21 cellular contexts compared by ENCODE assay signal in the genomic region with DNA sequence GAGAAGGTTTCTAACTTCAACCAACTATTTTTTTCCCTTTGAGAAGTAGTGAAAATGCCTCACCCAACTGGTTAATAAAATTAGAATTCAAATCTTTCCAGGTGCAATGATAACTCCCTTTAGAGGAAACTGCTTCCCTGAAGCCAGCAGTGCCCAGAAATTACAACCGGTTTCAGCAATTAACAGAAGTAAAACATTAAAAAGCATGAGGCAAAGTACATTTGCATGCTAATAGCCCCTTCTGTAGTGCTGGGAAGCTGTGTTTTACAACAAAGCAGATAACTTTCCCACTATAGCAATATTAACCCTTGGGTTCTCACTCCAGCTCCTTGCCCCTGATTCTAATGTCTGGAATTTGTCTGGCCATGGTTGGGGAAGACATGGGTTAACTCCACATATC.
"Had no signal": no experiment of that assay in that cellular context is flagged by ENCODE, and none has a peak within 500 bp of the region (broad histone marks: within the 10 kb centered on the region; RNA-seq: fewer than 3 reads in every experiment).

No MANE protein-coding gene starts in this region.

- H3K4me3 Mint-ChIP-seq: activated CD4-positive, alpha-beta memory T cell treated with anti-CD3 and anti-CD28 coated beads for 36 hours; activated naive CD8-positive, alpha-beta T cell; activated T-helper 1 cell treated with anti-CD3 and anti-CD28 coated beads, Interleukin-12 subunit alpha, Interleukin-12 subunit beta, Interleukin-2, Interleukin-4 antibody, amounts not matched to agents 30 ng/mL and 10 ng/mL and 1 ng/mL, durations not matched to agents 14 hours and 24 hours and 36 hours; effector memory CD8-positive, alpha-beta T cell; nephron progenitor cell had no signal

- H3K27ac ChIP-seq: cardiac muscle cell, tibial artery, VCaP had no signal

- H3K9me3 Mint-ChIP-seq: activated T-helper 1 cell treated with anti-CD3 and anti-CD28 coated beads, Interleukin-12 subunit alpha, Interleukin-12 subunit beta, Interleukin-2, Interleukin-4 antibody, amounts not matched to agents 30 ng/mL and 10 ng/mL and 1 ng/mL, durations not matched to agents 14 hours and 24 hours and 36 hours; nephron progenitor cell had no signal

- H3K36me3 Mint-ChIP-seq: activated CD4-positive, alpha-beta memory T cell treated with anti-CD3 and anti-CD28 coated beads for 36 hours; activated naive CD8-positive, alpha-beta T cell had no signal

- DNase-seq: activated CD4-positive, alpha-beta memory T cell treated with anti-CD3 and anti-CD28 coated beads for 36 hours; activated gamma-delta T cell treated with Interleukin-2 at 50 U/mL for 16 hours; activated T-cell treated with anti-CD3 and anti-CD28 coated beads for 4 hours; dermis blood vessel endothelial cell; effector memory CD8-positive, alpha-beta T cell; foreskin fibroblast; hippocampal formation; mesendoderm; nephron progenitor cell; occipital lobe; stimulated activated CD4-positive, alpha-beta T cell treated with anti-CD3 and anti-CD28 coated beads, Interleukin-12 subunit alpha, Interleukin-12 subunit beta, amount 100 ng/mL, for 4 hours; stimulated activated CD4-positive, alpha-beta T cell treated with anti-CD3 and anti-CD28 coated beads, Interleukin-1b, Interleukin-23, amount 100 ng/mL, for 48 hours; stimulated activated naive CD4-positive, alpha-beta T cell treated with Interleukin-2 at 50 U/mL for 16 hours; substantia nigra; SW 1271; T-helper 2 cell; tibial artery had no signal

- H3K27ac Mint-ChIP-seq: activated CD4-positive, alpha-beta memory T cell treated with anti-CD3 and anti-CD28 coated beads for 36 hours; activated naive CD8-positive, alpha-beta T cell; activated T-helper 1 cell treated with anti-CD3 and anti-CD28 coated beads, Interleukin-12 subunit alpha, Interleukin-12 subunit beta, Interleukin-2, Interleukin-4 antibody, amounts not matched to agents 30 ng/mL and 10 ng/mL and 1 ng/mL, durations not matched to agents 14 hours and 24 hours and 36 hours; effector memory CD8-positive, alpha-beta T cell; nephron progenitor cell had no signal

- ATAC-seq: effector memory CD8-positive, alpha-beta T cell had no signal

- H3K9me3 ChIP-seq: tibial artery had no signal

- H3K36me3 ChIP-seq: cardiac muscle cell, tibial artery had no signal

- H3K4me3 ChIP-seq: cardiac muscle cell, tibial artery had no signal
